Comparison of ENCODE assay signal across 8 cellular contexts in genomic region chr5:142845402-142845901, GRCh38.
DNase-seq lines count a peak whose midpoint lies in the region; ATAC-seq and TF ChIP-seq lines count a peak whose summit lies in the region.

No MANE protein-coding gene starts in this region.

- no peaks in the 10 kb centered on the region for H3K79me1 ChIP-seq in IMR-90 (ENCODE audit: low read depth in 1 of 2, low read length in 2 of 2)

- CTCF ChIA-PET in IMR-90 (lab: Yijun Ruan, JAX): no interaction called here

- H3K23ac ChIP-seq in IMR-90 (ENCODE audit: low read depth, low read length): no peak overlapping the region

- BruUV-seq in IMR-90 (replicated peaks; lab: Mats Ljungman, UMichigan): no TSS peak

- H2AK9ac ChIP-seq in IMR-90 (replicated peaks; ENCODE audit: low read depth, low read length, poor library complexity): no peak overlapping the region

- H3K4me3 ChIP-seq in IMR-90 (ENCODE audit: insufficient read depth, low read depth, low read length): no peak overlapping the region
- no peak overlapping the region for H3K4me3 ChIP-seq in colonic mucosa

- intact Hi-C loops in IMR-90 (cut with micrococcal nuclease) (no loop called here), colonic mucosa (cut with DNase I) (no loop called here)

- no peak overlapping the region for H3K56ac ChIP-seq in IMR-90 (ENCODE audit: extremely low read depth, insufficient read depth, low read length)

- no peak overlapping the region for H2BK5ac ChIP-seq in IMR-90 (ENCODE audit: low read depth, low read length, poor library complexity, severe bottlenecking)

- in situ Hi-C loops in IMR-90 (cut with MboI; ENCODE audit: low sequenced_read_pairs): no loop called here

- peaks cover 15% of the 10 kb centered on the region for H3K27me3 ChIP-seq in IMR-90 (ENCODE audit: control insufficient read depth, insufficient read depth, low read length)
- H3K27me3 ChIP-seq in colonic mucosa: no peaks in the 10 kb centered on the region

- no peak overlapping the region for H2BK20ac ChIP-seq in IMR-90 (ENCODE audit: low read depth, low read length)

- TF ChIP-seq POLR2A in IMR-90 (IDR thresholded peaks at IDR 0.05; ENCODE audit: low read depth, low read length): no peak

- no peaks in the 10 kb centered on the region for H3K36me3 ChIP-seq in IMR-90 (ENCODE audit: control insufficient read depth, insufficient read depth, low read length)
- no peaks in the 10 kb centered on the region for H3K36me3 ChIP-seq in colonic mucosa

- H4K5ac ChIP-seq in IMR-90 (ENCODE audit: low read depth, low read length): no peak overlapping the region

- no peak overlapping the region for H2BK120ac ChIP-seq in IMR-90 (ENCODE audit: low read depth, low read length)

- H3K9me1 ChIP-seq in IMR-90 (ENCODE audit: insufficient read depth, low read length): no peaks in the 10 kb centered on the region

- DNase-seq in NCI-H1092 treated with DMSO at 0.1 percent for 48 hours (lab: John Stamatoyannopoulos, UW): peak; percentile 26
- DNase-seq in NCI-H1092 (lab: John Stamatoyannopoulos, UW): no peak
- no peak for DNase-seq in IMR-90
- peak; percentile 54 for DNase-seq in colonic mucosa
- DNase-seq in pons (ENCODE audit: low spot score): peak; percentile 51
- DNase-seq in NCI-H510A treated with DMSO at 0.1 percent for 48 hours (lab: John Stamatoyannopoulos, UW): no peak
- no peak for DNase-seq in GM19240 (ENCODE audit: insufficient read length, low spot score)
- no peak for DNase-seq in GOT3 (lab: John Stamatoyannopoulos, UW)

- no peak overlapping the region for H4K91ac ChIP-seq in IMR-90 (ENCODE audit: insufficient read depth, low read depth, low read length)

- dilution Hi-C loops in IMR-90 (cut with HindIII; ENCODE audit: low sequenced_read_pairs, unreplicated experiment): no loop called here

- no peaks in the 10 kb centered on the region for H4K20me1 ChIP-seq in IMR-90 (ENCODE audit: insufficient read depth, low read length)

- H3K27ac ChIP-seq in IMR-90 (ENCODE audit: insufficient read depth, low read length) (no peak overlapping the region), colonic mucosa (peak overlapping the region; percentile 73)

- POLR2A ChIA-PET in IMR-90 (lab: Charles Lee; ENCODE audit: unreplicated experiment): no interaction called here

- TF ChIP-seq CTCF in IMR-90 (conservative IDR thresholded peaks at IDR 0.05; ENCODE audit: low read depth, low read length) (no peak), colonic mucosa (IDR thresholded peaks at IDR 0.05) (no peak)

- H3K9me3 ChIP-seq in IMR-90 (ENCODE audit: control insufficient read depth, insufficient read depth, low read length): no peaks in the 10 kb centered on the region
- H3K9me3 ChIP-seq in colonic mucosa: no peaks in the 10 kb centered on the region

- ATAC-seq in IMR-90 (ENCODE audit: low read depth): no peak

- H2AFZ ChIP-seq in IMR-90 (replicated peaks; ENCODE audit: low read length, poor library complexity): peak overlapping the region; percentile 26

- H3K9ac ChIP-seq in IMR-90 (ENCODE audit: low read depth, low read length): no peak overlapping the region
- H3K9ac ChIP-seq in colonic mucosa (ENCODE audit: low read depth in 2 of 2, low read length in 2 of 2): peak overlapping the region in 1 of 2 donors; percentile 44

- H3K4me1 ChIP-seq in IMR-90 (ENCODE audit: control insufficient read depth, insufficient read depth, low read length): peaks cover 4% of the 10 kb centered on the region; the same call in 1 of the 2 replicates
- peaks cover 13% of the 10 kb centered on the region for H3K4me1 ChIP-seq in colonic mucosa

- no peak for TF ChIP-seq RAD21 in IMR-90 (IDR thresholded peaks at IDR 0.05; ENCODE audit: low read length)

- WGBS in IMR-90 (ENCODE audit: extremely low coverage in 2 of 2, insufficient read length in 1 of 2), 2 experiments: 60% methylated on average over 1 of the region's 4 CpGs; no CpG with 5 or more reads in 1 of the 2 experiments

- no peak overlapping the region for H3K4ac ChIP-seq in IMR-90 (ENCODE audit: low read depth, low read length)

- H2BK15ac ChIP-seq in IMR-90 (ENCODE audit: low read depth, low read length): no peak overlapping the region

- no peak overlapping the region for H2AK5ac ChIP-seq in IMR-90 (ENCODE audit: low read depth, low read length)

- no peak overlapping the region for H4K8ac ChIP-seq in IMR-90 (ENCODE audit: low read depth in 2 of 2, low read length in 2 of 2)

- no peak overlapping the region for H3K18ac ChIP-seq in IMR-90 (ENCODE audit: low read depth, low read length)

- no peak overlapping the region for H3K14ac ChIP-seq in IMR-90 (replicated peaks; ENCODE audit: low read depth, low read length)

- no peak overlapping the region for H3K4me2 ChIP-seq in IMR-90 (ENCODE audit: low read depth, low read length)

TF ChIP-seq in IMR-90, 13 proteins besides CTCF, POLR2A, EP300 and RAD21:
- TF ChIP-seq CHD1 (IDR thresholded peaks at IDR 0.05; ENCODE audit: low read depth, low read length): no peak
- no peak for TF ChIP-seq FOS (IDR thresholded peaks at IDR 0.05; ENCODE audit: low read depth, low read length)
- no peak for TF ChIP-seq BHLHE40 (IDR thresholded peaks at IDR 0.05; ENCODE audit: low read depth, low read length)
- no peak for TF ChIP-seq MAFK (IDR thresholded peaks at IDR 0.05; ENCODE audit: low read depth, low read length)
- no peak for TF ChIP-seq MXI1 (IDR thresholded peaks at IDR 0.05; ENCODE audit: borderline replicate concordance, low read depth, low read length)
- TF ChIP-seq USF2 (IDR thresholded peaks at IDR 0.05; ENCODE audit: low read depth, low read length): no peak
- TF ChIP-seq SMC3 (IDR thresholded peaks at IDR 0.05; ENCODE audit: low read depth, low read length): no peak
- no peak for TF ChIP-seq MAZ (IDR thresholded peaks at IDR 0.05; ENCODE audit: borderline replicate concordance, low read depth, low read length)
- no peak for TF ChIP-seq RFX5 (IDR thresholded peaks at IDR 0.05; ENCODE audit: low read depth, low read length)
- no peak for TF ChIP-seq ELK1 (IDR thresholded peaks at IDR 0.05; ENCODE audit: borderline replicate concordance, low read depth, low read length)
- no peak for TF ChIP-seq RCOR1 (IDR thresholded peaks at IDR 0.05; ENCODE audit: insufficient replicate concordance, low read length)
- no peak for TF ChIP-seq CEBPB (IDR thresholded peaks at IDR 0.05; ENCODE audit: low read depth, low read length)
- no peak for TF ChIP-seq NFE2L2 (IDR thresholded peaks at IDR 0.05; ENCODE audit: low read depth, low read length)

Comparison
In these comparisons a context has a peak if more than half of its experiments do, and no peak if none do; other contexts are left out.
1. DNase-seq: peak in NCI-H1092 treated with DMSO at 0.1 percent for 48 hours (single experiment), colonic mucosa (single experiment) and pons (single experiment); none in NCI-H1092 (single experiment), IMR-90 (single experiment), NCI-H510A treated with DMSO at 0.1 percent for 48 hours (single experiment), GM19240 (single experiment) and GOT3 (single experiment).